10 cellular contexts compared by ENCODE assay signal in the genomic region with DNA sequence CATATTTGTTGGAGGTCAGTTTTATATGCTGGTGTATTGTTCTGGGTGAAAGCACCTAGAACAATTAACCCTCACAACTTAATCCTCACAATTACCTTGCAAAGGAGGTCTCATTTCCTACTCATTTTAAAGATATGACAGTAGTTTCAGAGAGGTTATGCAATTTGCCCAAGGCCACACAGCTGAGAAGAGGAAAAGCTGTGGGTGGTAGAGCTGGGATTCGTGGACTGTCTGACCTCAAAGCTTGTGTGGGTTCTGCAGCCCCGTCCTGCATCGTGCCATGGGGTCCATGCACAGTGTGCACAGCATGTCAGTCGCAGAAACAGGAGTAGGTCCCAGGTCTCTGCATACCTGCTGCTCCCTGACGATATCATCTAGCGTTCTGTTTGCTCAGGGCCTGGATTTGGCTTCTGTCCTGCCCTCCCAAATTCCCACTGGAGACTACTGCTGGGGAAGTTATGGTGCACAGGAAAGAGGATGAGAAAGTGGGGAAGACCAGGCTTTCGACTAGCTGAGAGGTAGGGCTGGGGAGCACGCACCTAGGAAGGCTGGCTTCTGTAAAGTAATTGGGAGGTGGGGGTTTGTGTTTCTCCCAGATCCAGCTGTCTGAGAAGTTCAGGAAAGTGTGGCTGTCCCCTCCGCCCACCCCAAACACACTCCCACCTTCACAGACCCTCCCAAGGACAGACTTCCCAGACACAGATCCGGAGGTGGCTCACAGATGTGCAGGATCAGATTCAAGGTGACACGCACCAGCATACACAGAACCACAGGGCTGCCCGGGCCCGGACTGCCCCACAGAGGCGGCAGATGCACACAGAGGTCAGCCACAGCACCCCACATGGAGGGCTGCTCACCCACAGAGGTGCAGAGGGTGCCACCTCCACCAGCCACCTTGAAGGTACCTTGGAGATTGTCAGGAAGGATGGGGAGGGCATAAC. TPM values are rescaled to one million over a fixed set of nuclear protein-coding genes. Genes with fewer than 3 reads are reported as not detected.
DNase-seq lines count a peak whose midpoint lies in the region; ATAC-seq, FAIRE-seq and TF ChIP-seq lines count a peak whose summit lies in the region.
"Had no signal": no experiment of that assay in that cellular context is flagged by ENCODE, and none has a peak within 500 bp of the region (broad histone marks: within the 10 kb centered on the region; RNA-seq: fewer than 3 reads in every experiment).

No MANE protein-coding gene starts in this region.

- H3K36me3 Mint-ChIP-seq in central memory CD8-positive, alpha-beta T cell (ENCODE audit: insufficient read depth), result peaks cover 2% of the 10 kb centered on the region
- no peaks in the 10 kb centered on the region for H3K36me3 Mint-ChIP-seq in natural killer cell

- H3K9me3 Mint-ChIP-seq in central memory CD8-positive, alpha-beta T cell, result no peaks in the 10 kb centered on the region
- no peaks in the 10 kb centered on the region for H3K9me3 Mint-ChIP-seq in natural killer cell

- intact Hi-C loops in natural killer cell (cut with micrococcal nuclease), result no loop called here

- no peak for ATAC-seq in central memory CD8-positive, alpha-beta T cell (replicated peaks; ENCODE audit: extremely low read depth, poor library complexity, severe bottlenecking)
- ATAC-seq in natural killer cell, result no peak
- ATAC-seq in GM19328 (IDR thresholded peaks at IDR 0.05; ENCODE audit: unreplicated experiment), result no peak
- no peak for ATAC-seq in GM18498 (IDR thresholded peaks at IDR 0.05; ENCODE audit: unreplicated experiment)

- TF ChIP-seq CTCF in BJ (IDR thresholded peaks at IDR 0.05; ENCODE audit: insufficient read depth, low read depth, low read length), result no peak
- no peak for TF ChIP-seq CTCF in natural killer cell (IDR thresholded peaks at IDR 0.05)

- no peak overlapping the region for H3K27ac Mint-ChIP-seq in central memory CD8-positive, alpha-beta T cell (ENCODE audit: low read depth)
- H3K27ac Mint-ChIP-seq in natural killer cell, result no peak overlapping the region

- H3K4me3 Mint-ChIP-seq in central memory CD8-positive, alpha-beta T cell, result peak overlapping the region; percentile 62
- H3K4me3 Mint-ChIP-seq in natural killer cell, result peak overlapping the region; percentile 49

- H3K4me3 ChIP-seq in BJ (ENCODE audit: low read depth, low read length), result peak overlapping the region; percentile 86

- FAIRE-seq in HTR-8/SVneo (lab: Jason Lieb, UNC), result peak; percentile 13

- H3K4me1 Mint-ChIP-seq in central memory CD8-positive, alpha-beta T cell, result peaks cover 12% of the 10 kb centered on the region
- H3K4me1 Mint-ChIP-seq in natural killer cell, result peaks cover 0 to 6% of the 10 kb centered on the region in 2 donors

- peaks cover 63% of the 10 kb centered on the region for H3K27me3 Mint-ChIP-seq in central memory CD8-positive, alpha-beta T cell
- H3K27me3 Mint-ChIP-seq in natural killer cell (ENCODE audit: low read depth in 2 of 2), result peaks cover 43 to 45% of the 10 kb centered on the region in 2 donors

- DNase-seq in BJ (ENCODE audit: low read depth), result no peak
- no peak for DNase-seq in HTR-8/SVneo (ENCODE audit: insufficient read length, low spot score)
- no peak for DNase-seq in central memory CD8-positive, alpha-beta T cell (ENCODE audit: low spot score in 2 of 2)
- no peak for DNase-seq in natural killer cell
- DNase-seq in activated CD4-positive, alpha-beta T cell treated with anti-CD3 and anti-CD28 coated beads for 1 hour, result no peak
- DNase-seq in inferior parietal cortex (ENCODE audit: extremely low spot score), result no peak
- DNase-seq: erythroblast, RPMI8226 had no signal

- H3K36me3 ChIP-seq in BJ (ENCODE audit: control insufficient read depth, insufficient read depth, low read length), result peaks cover 1% of the 10 kb centered on the region

- H3K27me3 ChIP-seq in BJ (ENCODE audit: control insufficient read depth, insufficient read depth, low read length), result no peaks in the 10 kb centered on the region

- CTCF ChIA-PET in BJ (lab: Yijun Ruan, JAX), result interaction anchor here (0.6 to 2.9 kb wide), 4 partner anchors 11 to 325 kb away, joined by 3 to 10 read pairs (median 4); no protein-coding TSS in a partner anchor

- POLR2A ChIA-PET in BJ (lab: Charles Lee), result no interaction called here

RNA-seq across cellular contexts. Expression of gene BACE1, which starts 2.0 kb away (rescaled TPM):
- 47.8 and 99.6 TPM in 2 replicates for polyA plus RNA-seq in BJ (2011; rRNA removed)
- polyA minus RNA-seq in BJ (2011; rRNA and poly(A)+ RNA removed), result 86.7 and 110 TPM in 2 replicates
- total RNA-seq in natural killer cell, result 1 to 10 TPM in 1 of 3 donors, under 1 TPM in 2; 0.21 to 1.1 (median 0.79) TPM

RNA-seq across cellular contexts. Expression of gene CEP164, which starts 13.6 kb away (rescaled TPM):
- 21.0 and 27.4 TPM in 2 replicates for polyA plus RNA-seq in BJ (2011; rRNA removed)
- polyA minus RNA-seq in BJ (2011; rRNA and poly(A)+ RNA removed), result 24.7 and 30.9 TPM in 2 replicates
- 10 to 100 TPM; 45.6 to 49.9 (median 49.8) TPM for total RNA-seq in natural killer cell

RNA-seq across cellular contexts. Expression of gene BACE1-AS, which starts 23.0 kb away (rescaled TPM):
- 3.4 and 3.8 TPM in 2 replicates for polyA plus RNA-seq in BJ (2011; rRNA removed)
- 6.0 and 7.0 TPM in 2 replicates for polyA minus RNA-seq in BJ (2011; rRNA and poly(A)+ RNA removed)
- 1 to 10 TPM; 2.1 to 4.1 (median 2.4) TPM for total RNA-seq in natural killer cell
